ENCODE assay signal across 11 cellular contexts in the genomic region with DNA sequence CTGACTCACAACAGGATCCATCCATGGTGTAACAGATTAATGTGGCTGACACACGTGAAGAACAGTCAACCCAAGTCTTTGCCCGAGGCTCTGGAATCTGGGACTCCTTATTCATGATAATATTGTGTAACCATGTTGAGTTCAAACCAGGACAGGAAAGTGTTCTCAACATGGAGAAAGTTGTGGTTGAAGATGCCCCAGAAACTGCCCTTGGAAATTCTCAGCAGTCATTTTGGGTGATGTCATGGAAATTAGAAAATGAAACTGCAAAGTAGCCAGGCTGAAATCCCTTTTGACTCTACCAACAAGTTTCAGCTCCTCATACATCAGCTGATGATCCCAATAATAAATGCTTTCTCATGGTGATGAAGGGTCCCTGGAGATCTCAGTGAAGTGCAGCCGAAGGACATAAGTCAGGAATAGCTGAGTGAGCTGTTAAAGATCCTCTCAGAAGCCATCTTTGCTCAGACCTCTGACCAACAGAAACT.
DNase-seq lines count a peak whose midpoint lies in the region; ATAC-seq, FAIRE-seq and TF ChIP-seq lines count a peak whose summit lies in the region.
"Had no signal": no experiment of that assay in that cellular context is flagged by ENCODE, and none has a peak within 500 bp of the region (broad histone marks: within the 10 kb centered on the region; RNA-seq: fewer than 3 reads in every experiment).

No MANE protein-coding gene starts in this region.

- peak; percentile 58 for FAIRE-seq in keratinocyte (lab: Jason Lieb, UNC)
- FAIRE-seq: A204.1 had no signal

- no peak overlapping the region for H3K27ac Mint-ChIP-seq in activated CD4-positive, alpha-beta T cell treated with anti-CD3 and anti-CD28 coated beads for 36 hours
- H3K27ac Mint-ChIP-seq: activated naive CD4-positive, alpha-beta T cell treated with anti-CD3 and anti-CD28 coated beads, Interleukin-2, amount 50 U/mL, for 24 hours had no signal

- H3K36me3 ChIP-seq in keratinocyte (ENCODE audit: control insufficient read depth in 2 of 2, extremely low read depth in 1 of 2, insufficient read depth in 2 of 2, low read length in 2 of 2) (no peaks in the 10 kb centered on the region), upper lobe of left lung (no peaks in the 10 kb centered on the region)

- H2AFZ ChIP-seq in keratinocyte (ENCODE audit: control insufficient read depth, low read length) = peak overlapping the region; percentile 24

- no peak for TF ChIP-seq POLR2A in upper lobe of left lung (IDR thresholded peaks at IDR 0.05)

- 71 to 73% methylated on average over 3 of the region's 3 CpGs for WGBS in upper lobe of left lung, 2 donors

- no peak for DNase-seq in activated CD4-positive, alpha-beta T cell treated with anti-CD3 and anti-CD28 coated beads for 36 hours
- DNase-seq in activated CD4-positive, alpha-beta T cell treated with anti-CD3 and anti-CD28 coated beads for 1 hour = no peak
- DNase-seq in astrocyte of the spinal cord (ENCODE audit: low read depth, low spot score) (peak; percentile 92), keratinocyte (ENCODE audit: low read depth, low spot score) (peak; percentile 76), upper lobe of left lung (no peak), SIG-M5 treated with dmso at 0.1 percent for 504 hours (lab: John Stamatoyannopoulos, UW; ENCODE audit: unreplicated experiment) (no peak)
- no peak for DNase-seq in activated CD8-positive, alpha-beta memory T cell treated with anti-CD3 and anti-CD28 coated beads, Interleukin-2, amount 50 U/mL, for 4 hours

- H3K4me1 Mint-ChIP-seq in activated CD4-positive, alpha-beta T cell treated with anti-CD3 and anti-CD28 coated beads for 36 hours = peaks cover 5% of the 10 kb centered on the region
- H3K4me1 Mint-ChIP-seq: activated naive CD4-positive, alpha-beta T cell treated with anti-CD3 and anti-CD28 coated beads, Interleukin-2, amount 50 U/mL, for 24 hours had no signal

- no peaks in the 10 kb centered on the region for H3K9me3 ChIP-seq in keratinocyte (ENCODE audit: control insufficient read depth, low read depth, low read length)
- H3K9me3 ChIP-seq in upper lobe of left lung = no peaks in the 10 kb centered on the region

- no peaks in the 10 kb centered on the region for H3K27me3 Mint-ChIP-seq in activated CD4-positive, alpha-beta T cell treated with anti-CD3 and anti-CD28 coated beads for 36 hours
- H3K27me3 Mint-ChIP-seq: activated naive CD4-positive, alpha-beta T cell treated with anti-CD3 and anti-CD28 coated beads, Interleukin-2, amount 50 U/mL, for 24 hours had no signal

- POLR2A ChIA-PET in activated CD4-positive, alpha-beta T cell treated with anti-CD3 and anti-CD28 coated beads for 36 hours (lab: Charles Lee) = no interaction called here

- peak in 1 of 4 donors; percentile 40 for TF ChIP-seq EP300 in upper lobe of left lung (IDR thresholded peaks at IDR 0.05)

- H3K4me3 ChIP-seq in astrocyte of the spinal cord (ENCODE audit: low read depth, low read length) (no peak overlapping the region), keratinocyte (ENCODE audit: control insufficient read depth in 2 of 3, extremely low read depth in 1 of 3, insufficient read depth in 2 of 3, low read depth in 1 of 3, low read length in 3 of 3) (peak overlapping the region in 1 of 3 experiments; percentile 8), upper lobe of left lung (no peak overlapping the region)

- no peaks in the 10 kb centered on the region for H3K36me3 Mint-ChIP-seq in activated CD4-positive, alpha-beta T cell treated with anti-CD3 and anti-CD28 coated beads for 36 hours (ENCODE audit: low read depth)

- dilution Hi-C loops in keratinocyte (cut with MboI; ENCODE audit: extremely low pct_ligation_motif_present, low sequenced_read_pairs) = no loop called here

- CTCF ChIA-PET in activated CD4-positive, alpha-beta T cell treated with anti-CD3 and anti-CD28 coated beads for 36 hours (lab: Charles Lee) = interaction anchor here (0.6 kb wide), 1 partner anchor 109 kb away, joined by 3 read pairs; no protein-coding TSS in a partner anchor

- TF ChIP-seq CTCF in astrocyte of the spinal cord (IDR thresholded peaks at IDR 0.05; ENCODE audit: low read depth, low read length) (no peak), keratinocyte (optimal IDR thresholded peaks at IDR 0.05 in 1 of 3, IDR thresholded peaks at IDR 0.05 in 1 of 3, conservative IDR thresholded peaks at IDR 0.05 in 1 of 3; ENCODE audit: extremely low read depth in 1 of 3, insufficient read depth in 2 of 3, low read length in 3 of 3) (no peak), upper lobe of left lung (IDR thresholded peaks at IDR 0.05) (no peak)

- H3K27ac ChIP-seq in keratinocyte (ENCODE audit: control insufficient read depth, insufficient read depth, low read length) (peak overlapping the region; percentile 22), upper lobe of left lung (peak overlapping the region; percentile 26 to 56 (median 40))
- H3K27ac ChIP-seq: HL-60 had no signal

- ATAC-seq in activated CD4-positive, alpha-beta T cell treated with anti-CD3 and anti-CD28 coated beads for 36 hours = peak; percentile 26
- peak in 1 of 2 donors; percentile 6 for ATAC-seq in upper lobe of left lung (ENCODE audit: low FRiP score in 2 of 2)
- no peak for ATAC-seq in HG02759 (IDR thresholded peaks at IDR 0.05; ENCODE audit: unreplicated experiment)

- H3K9me1 ChIP-seq in keratinocyte (ENCODE audit: control insufficient read depth, extremely low read depth, insufficient read depth, low read length) = no peaks in the 10 kb centered on the region

- H3K4me3 Mint-ChIP-seq in activated CD4-positive, alpha-beta T cell treated with anti-CD3 and anti-CD28 coated beads for 36 hours = no peak overlapping the region
- H3K4me3 Mint-ChIP-seq: activated naive CD4-positive, alpha-beta T cell treated with anti-CD3 and anti-CD28 coated beads, Interleukin-2, amount 50 U/mL, for 24 hours had no signal

- peak overlapping the region; percentile 46 for H3K4me2 ChIP-seq in keratinocyte (ENCODE audit: control insufficient read depth, extremely low read depth, insufficient read depth, low read depth, low read length)

- peak overlapping the region; percentile 9 for H3K9ac ChIP-seq in keratinocyte (ENCODE audit: control insufficient read depth, extremely low read depth, insufficient read depth, low read length)

- no peaks in the 10 kb centered on the region for H3K79me2 ChIP-seq in keratinocyte (ENCODE audit: control insufficient read depth, insufficient read depth, low read length)

- H3K9me3 Mint-ChIP-seq in activated CD4-positive, alpha-beta T cell treated with anti-CD3 and anti-CD28 coated beads for 36 hours (ENCODE audit: low read depth) = peaks cover 2% of the 10 kb centered on the region
- H3K9me3 Mint-ChIP-seq: activated naive CD4-positive, alpha-beta T cell treated with anti-CD3 and anti-CD28 coated beads, Interleukin-2, amount 50 U/mL, for 24 hours had no signal

- H3K4me1 ChIP-seq in keratinocyte (ENCODE audit: control insufficient read depth, extremely low read depth, insufficient read depth, low read length) (peaks cover 19% of the 10 kb centered on the region), upper lobe of left lung (peaks cover 0 to 11% (median 0%) of the 10 kb centered on the region in 4 donors)

- no peaks in the 10 kb centered on the region for H3K27me3 ChIP-seq in keratinocyte (ENCODE audit: control insufficient read depth, extremely low read depth, insufficient read depth, low read length)
- H3K27me3 ChIP-seq in upper lobe of left lung = no peaks in the 10 kb centered on the region

- intact Hi-C loops in activated CD4-positive, alpha-beta T cell treated with anti-CD3 and anti-CD28 coated beads for 36 hours (cut with DNase I, micrococcal nuclease) = no loop called here

- no peaks in the 10 kb centered on the region for H4K20me1 ChIP-seq in keratinocyte (ENCODE audit: control insufficient read depth, extremely low read depth, insufficient read depth, low read length)

- in situ Hi-C loops in astrocyte of the spinal cord (cut with HindIII; ENCODE audit: low sequenced_read_pairs) = no loop called here

Comparison
In these comparisons a context has a peak if more than half of its experiments do, and no peak if none do; other contexts are left out.
1. DNase-seq: peak in astrocyte of the spinal cord (single experiment) and keratinocyte (single experiment); none in activated CD4-positive, alpha-beta T cell treated with anti-CD3 and anti-CD28 coated beads for 36 hours (single experiment), activated CD4-positive, alpha-beta T cell treated with anti-CD3 and anti-CD28 coated beads for 1 hour (single experiment), upper lobe of left lung (0 of 2), activated CD8-positive, alpha-beta memory T cell treated with anti-CD3 and anti-CD28 coated beads, Interleukin-2, amount 50 U/mL, for 4 hours (single experiment) and SIG-M5 treated with dmso at 0.1 percent for 504 hours (single experiment).